ENCODE assay signal across 1 cellular context in genomic region chr1:31799895-31800676, GRCh38.
A peak's percentile ranks its signal among the peaks of the same experiment; 100 is the strongest.
TF ChIP-seq lines count a peak whose summit lies in the region.

No MANE protein-coding gene starts in this region.

TF ChIP-seq in WTC11, 78 proteins besides CTCF, POLR2A, EP300 and RAD21:
- TF ChIP-seq NR2C2 (CRISPR knock-in tag; IDR thresholded peaks at IDR 0.05): no peak
- TF ChIP-seq ZNF263 (CRISPR knock-in tag; IDR thresholded peaks at IDR 0.05; ENCODE audit: low read depth): 0 out of 2 replicates have a peak, but pooled peaks have one; percentile 7
- no peak for TF ChIP-seq ATF6 (CRISPR knock-in tag; IDR thresholded peaks at IDR 0.05)
